12 cellular contexts compared by ENCODE assay signal in the genomic region with DNA sequence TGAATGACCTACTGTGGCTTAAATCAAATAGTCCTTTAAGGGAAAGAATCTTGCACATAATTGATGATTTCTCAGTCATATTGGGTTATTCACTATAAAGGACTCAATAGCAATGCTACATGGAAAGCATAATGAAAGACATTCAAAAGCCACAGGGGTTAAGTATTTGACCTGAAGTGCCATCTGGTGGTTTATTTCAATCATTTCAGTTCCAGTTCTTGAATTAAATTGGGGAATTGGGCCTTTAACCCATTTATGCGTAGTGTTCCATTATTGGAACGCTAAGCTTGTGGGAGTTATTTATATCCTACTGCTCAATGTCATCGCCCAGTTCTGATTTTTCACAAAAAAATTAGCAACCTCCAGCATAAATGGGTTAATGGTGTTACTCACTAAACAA. TPM values are rescaled to one million over a fixed set of nuclear protein-coding genes. Genes with fewer than 3 reads are reported as not detected.
A peak's percentile ranks its signal among the peaks of the same experiment; 100 is the strongest.
DNase-seq lines count a peak whose midpoint lies in the region; TF ChIP-seq lines count a peak whose summit lies in the region.
"Had no signal": no experiment of that assay in that cellular context is flagged by ENCODE, and none has a peak within 500 bp of the region (broad histone marks: within the 10 kb centered on the region; RNA-seq: fewer than 3 reads in every experiment).

No MANE protein-coding gene starts in this region.

- no CpG with 5 or more reads among the region's 3 CpGs for WGBS in neuronal stem cell (ENCODE audit: extremely low coverage in 2 of 2, insufficient read length in 2 of 2, insufficient replicate concordance in 1 of 2), 2 donors

- H3K4ac ChIP-seq in neuronal stem cell (ENCODE audit: low read length) = no peak overlapping the region

- peaks cover 10% of the 10 kb centered on the region for H3K4me1 Mint-ChIP-seq in chondrocyte (ENCODE audit: low read depth)
- H3K4me1 Mint-ChIP-seq: IgD-negative memory B cell had no signal

- H3K9me3 Mint-ChIP-seq in chondrocyte (ENCODE audit: low read depth) = no peaks in the 10 kb centered on the region
- H3K9me3 Mint-ChIP-seq: IgD-negative memory B cell had no signal

- no peak overlapping the region for H3K27ac Mint-ChIP-seq in chondrocyte (ENCODE audit: unreplicated experiment)
- H3K27ac Mint-ChIP-seq: IgD-negative memory B cell had no signal

- no peak overlapping the region for H3K23ac ChIP-seq in neuronal stem cell (ENCODE audit: low read depth, low read length, poor library complexity)

- H4K20me1 ChIP-seq in MM.1S (ENCODE audit: insufficient read depth, low read length) = no peaks in the 10 kb centered on the region

- H3K9me3 ChIP-seq in MM.1S (replicated peaks; ENCODE audit: insufficient read depth, low read length) = no peaks in the 10 kb centered on the region
- no peaks in the 10 kb centered on the region for H3K9me3 ChIP-seq in neuronal stem cell (replicated peaks in 1 of 2; ENCODE audit: control insufficient read depth in 2 of 2, insufficient read depth in 1 of 2, low read depth in 1 of 2, low read length in 2 of 2)
- H3K9me3 ChIP-seq: esophagus muscularis mucosa had no signal

- no peaks in the 10 kb centered on the region for H3K27me3 Mint-ChIP-seq in chondrocyte (ENCODE audit: low read depth)
- H3K27me3 Mint-ChIP-seq: IgD-negative memory B cell had no signal

- H2BK5ac ChIP-seq in neuronal stem cell (ENCODE audit: low read length) = no peak overlapping the region

- no peaks in the 10 kb centered on the region for H3K79me1 ChIP-seq in neuronal stem cell (ENCODE audit: low read depth, low read length)

- H3K79me2 ChIP-seq in MM.1S (ENCODE audit: low read length) = no peaks in the 10 kb centered on the region

- no peaks in the 10 kb centered on the region for H3K27me3 ChIP-seq in MM.1S (replicated peaks; ENCODE audit: insufficient read depth, low read length)
- H3K27me3 ChIP-seq in neuronal stem cell (ENCODE audit: control insufficient read depth in 3 of 3, insufficient read depth in 3 of 3, low read depth in 1 of 3, low read length in 3 of 3) = no peaks in the 10 kb centered on the region
- H3K27me3 ChIP-seq: esophagus muscularis mucosa had no signal

- H3K4me3 ChIP-seq in MM.1S (ENCODE audit: low read length) = no peak overlapping the region
- no peak overlapping the region for H3K4me3 ChIP-seq in neuronal stem cell (ENCODE audit: low read length in 2 of 2)
- H3K4me3 ChIP-seq: esophagus muscularis mucosa had no signal

- no peak overlapping the region for H2BK15ac ChIP-seq in neuronal stem cell (ENCODE audit: low read length)

- no peaks in the 10 kb centered on the region for H3K4me1 ChIP-seq in MM.1S (ENCODE audit: low read length)
- H3K4me1 ChIP-seq in neuronal stem cell (ENCODE audit: control insufficient read depth in 2 of 2, insufficient read depth in 1 of 2, low read depth in 1 of 2, low read length in 2 of 2) = peaks cover 4 to 6% of the 10 kb centered on the region in 2 donors
- H3K4me1 ChIP-seq: esophagus muscularis mucosa had no signal

- DNase-seq in NCI-H187 (lab: John Stamatoyannopoulos, UW) (peak; percentile 1 to 4), NCI-H187 treated with DMSO at 0.1 percent for 48 hours (lab: John Stamatoyannopoulos, UW) (no peak), MM.1S (peak; percentile 39), chondrocyte (ENCODE audit: low spot score) (no peak), pons (ENCODE audit: low spot score) (peak; percentile 4), NCI-H1930 (lab: John Stamatoyannopoulos, UW) (no peak), dedifferentiated amniotic fluid mesenchymal stem cell (ENCODE audit: extremely low spot score) (no peak), neuronal stem cell (ENCODE audit: low spot score) (no peak)

- no peak overlapping the region for H3K18ac ChIP-seq in neuronal stem cell (ENCODE audit: low read length)

- TF ChIP-seq CTCF in MM.1S (IDR thresholded peaks at IDR 0.05; ENCODE audit: low read length) = peak; percentile 39
- peak; percentile 58 for TF ChIP-seq CTCF in chondrocyte (IDR thresholded peaks at IDR 0.05)

- no peak overlapping the region for H3K4me3 Mint-ChIP-seq in chondrocyte (ENCODE audit: unreplicated experiment)
- H3K4me3 Mint-ChIP-seq: IgD-negative memory B cell had no signal

- H3F3A ChIP-seq in MM.1S (ENCODE audit: insufficient read depth, low read length) = no peaks in the 10 kb centered on the region

- H3K27ac ChIP-seq in MM.1S (ENCODE audit: low read length) (no peak overlapping the region), neuronal stem cell (replicated peaks; ENCODE audit: low read length) (no peak overlapping the region)
- H3K27ac ChIP-seq: esophagus muscularis mucosa had no signal

- H4K8ac ChIP-seq in neuronal stem cell (ENCODE audit: low read depth, low read length) = no peak overlapping the region

- H2BK120ac ChIP-seq in neuronal stem cell (ENCODE audit: low read depth, low read length) = no peak overlapping the region

- H2BK12ac ChIP-seq in neuronal stem cell (ENCODE audit: low read length) = no peak overlapping the region

- H4K91ac ChIP-seq in neuronal stem cell (ENCODE audit: low read depth, low read length, poor library complexity) = no peak overlapping the region

- H3K9me2 ChIP-seq in MM.1S (replicated peaks; ENCODE audit: insufficient read depth, low read length) = no peaks in the 10 kb centered on the region

- H2AK5ac ChIP-seq in neuronal stem cell (ENCODE audit: low read depth, low read length) = no peak overlapping the region

- no peak overlapping the region for H3K4me2 ChIP-seq in MM.1S (ENCODE audit: low read depth, low read length)
- no peak overlapping the region for H3K4me2 ChIP-seq in neuronal stem cell (ENCODE audit: insufficient read depth, low read length, poor library complexity, severe bottlenecking)

- no peak overlapping the region for H2AFZ ChIP-seq in MM.1S (ENCODE audit: low read length)
- no peak overlapping the region for H2AFZ ChIP-seq in neuronal stem cell (ENCODE audit: low read length)

- no peak overlapping the region for H3K9ac ChIP-seq in MM.1S (ENCODE audit: low read length)
- H3K9ac ChIP-seq in neuronal stem cell (ENCODE audit: low read depth, low read length, poor library complexity) = no peak overlapping the region

- H3K14ac ChIP-seq in neuronal stem cell (ENCODE audit: low read length) = no peak overlapping the region

- no peaks in the 10 kb centered on the region for H3K36me3 ChIP-seq in MM.1S (replicated peaks; ENCODE audit: insufficient read depth, low read length)
- H3K36me3 ChIP-seq in neuronal stem cell (replicated peaks in 1 of 2; ENCODE audit: control insufficient read depth in 2 of 2, insufficient read depth in 2 of 2, low read length in 2 of 2) = no peaks in the 10 kb centered on the region
- H3K36me3 ChIP-seq: esophagus muscularis mucosa had no signal

- H3K36me3 Mint-ChIP-seq in chondrocyte (ENCODE audit: low read depth) = no peaks in the 10 kb centered on the region

RNA-seq across cellular contexts. Expression of a gene that starts 41.3 kb away (rescaled TPM):
- not detected in 3 replicates for total RNA-seq in chondrocyte
- not detected for polyA plus RNA-seq in neuronal stem cell (2013, experiment 1 of 2)
- polyA plus RNA-seq in neuronal stem cell (2013, experiment 2 of 2) = not detected
- total RNA-seq: esophagus muscularis mucosa had no signal
- polyA plus RNA-seq: BJ, IgD-negative memory B cell, thymus had no signal

Comparison
In these comparisons a context has a peak if more than half of its experiments do, and no peak if none do; other contexts are left out.
1. DNase-seq: peak in NCI-H187 (2 of 2), MM.1S (single experiment) and pons (single experiment); none in NCI-H187 treated with DMSO at 0.1 percent for 48 hours (single experiment), chondrocyte (single experiment), NCI-H1930 (0 of 2), dedifferentiated amniotic fluid mesenchymal stem cell (single experiment) and neuronal stem cell (single experiment).